10 cellular contexts compared by ENCODE assay signal in genomic region chr5:177592905-177593304, GRCh38. TPM values are rescaled to one million over a fixed set of nuclear protein-coding genes. Genes with fewer than 3 reads are reported as not detected.
DNase-seq lines count a peak whose midpoint lies in the region; ATAC-seq and TF ChIP-seq lines count a peak whose summit lies in the region.
"Had no signal": no experiment of that assay in that cellular context is flagged by ENCODE, and none has a peak within 500 bp of the region (broad histone marks: within the 10 kb centered on the region; RNA-seq: fewer than 3 reads in every experiment).

No MANE protein-coding gene starts in this region.

- H3K4me3 Mint-ChIP-seq in stimulated activated naive CD8-positive, alpha-beta T cell treated with anti-CD3 and anti-CD28 coated beads, Interleukin-15, Interleukin-2, amounts not matched to agents 100 ng/mL and 50 ng/mL, for 24 hours: peak overlapping the region; percentile 99
- peak overlapping the region; percentile 100 for H3K4me3 Mint-ChIP-seq in chondrocyte (ENCODE audit: unreplicated experiment)

- peaks cover 20% of the 10 kb centered on the region for H3K27me3 Mint-ChIP-seq in stimulated activated naive CD8-positive, alpha-beta T cell treated with anti-CD3 and anti-CD28 coated beads, Interleukin-15, Interleukin-2, amounts not matched to agents 100 ng/mL and 50 ng/mL, for 24 hours
- H3K27me3 Mint-ChIP-seq in chondrocyte (ENCODE audit: low read depth): peaks cover 23% of the 10 kb centered on the region

- peaks cover 42% of the 10 kb centered on the region for H3K4me1 Mint-ChIP-seq in stimulated activated naive CD8-positive, alpha-beta T cell treated with anti-CD3 and anti-CD28 coated beads, Interleukin-15, Interleukin-2, amounts not matched to agents 100 ng/mL and 50 ng/mL, for 24 hours (ENCODE audit: low read depth)
- peaks cover 33% of the 10 kb centered on the region for H3K4me1 Mint-ChIP-seq in chondrocyte (ENCODE audit: low read depth)

- no peaks in the 10 kb centered on the region for H3K9me3 ChIP-seq in mucosa of stomach (ENCODE audit: control insufficient read depth, low read length)

- no peak for ATAC-seq in stimulated activated naive CD8-positive, alpha-beta T cell treated with anti-CD3 and anti-CD28 coated beads, Interleukin-15, Interleukin-2, amounts not matched to agents 100 U/mL and 50 U/mL, for 24 hours
- no peak for ATAC-seq in HG02840 (IDR thresholded peaks at IDR 0.05; ENCODE audit: low FRiP score, unreplicated experiment)
- ATAC-seq in activated CD4-positive, CD25-positive, alpha-beta regulatory T cell treated with anti-CD3 and anti-CD28 coated beads, Interleukin-2, amount 50 U/mL, for 24 hours: no peak

- peaks cover 23% of the 10 kb centered on the region for H3K36me3 ChIP-seq in mucosa of stomach (ENCODE audit: control insufficient read depth, insufficient read depth, low read length)

- H3K4me1 ChIP-seq in mucosa of stomach (ENCODE audit: control insufficient read depth, insufficient read depth, low read length): peaks cover 12% of the 10 kb centered on the region

- peak overlapping the region; percentile 98 for H3K9ac ChIP-seq in mucosa of stomach (ENCODE audit: low read length)

- H3K36me3 Mint-ChIP-seq in stimulated activated naive CD8-positive, alpha-beta T cell treated with anti-CD3 and anti-CD28 coated beads, Interleukin-15, Interleukin-2, amounts not matched to agents 100 ng/mL and 50 ng/mL, for 24 hours (ENCODE audit: low read depth): peaks cover 51% of the 10 kb centered on the region
- peaks cover 22% of the 10 kb centered on the region for H3K36me3 Mint-ChIP-seq in chondrocyte (ENCODE audit: low read depth)

- no peak for DNase-seq in stimulated activated naive CD8-positive, alpha-beta T cell treated with anti-CD3 and anti-CD28 coated beads, Interleukin-15, Interleukin-2, amounts not matched to agents 100 U/mL and 50 U/mL, for 24 hours
- DNase-seq in chondrocyte (ENCODE audit: low spot score) (no peak), NCI-H1417 treated with DMSO at 0.1 percent for 48 hours (lab: John Stamatoyannopoulos, UW) (no peak), iPS-NIHi11 (ENCODE audit: low spot score) (no peak)
- DNase-seq: amygdala, NCI-H1694 treated with DMSO at 0.1 percent for 48 hours had no signal

- H3K9me3 Mint-ChIP-seq in stimulated activated naive CD8-positive, alpha-beta T cell treated with anti-CD3 and anti-CD28 coated beads, Interleukin-15, Interleukin-2, amounts not matched to agents 100 ng/mL and 50 ng/mL, for 24 hours: no peaks in the 10 kb centered on the region
- H3K9me3 Mint-ChIP-seq in chondrocyte (ENCODE audit: low read depth): no peaks in the 10 kb centered on the region

- H3K27me3 ChIP-seq in mucosa of stomach (ENCODE audit: control insufficient read depth, insufficient read depth, low read length): no peaks in the 10 kb centered on the region

- H3K27ac Mint-ChIP-seq in stimulated activated naive CD8-positive, alpha-beta T cell treated with anti-CD3 and anti-CD28 coated beads, Interleukin-15, Interleukin-2, amounts not matched to agents 100 ng/mL and 50 ng/mL, for 24 hours: peak overlapping the region; percentile 99
- peak overlapping the region; percentile 100 for H3K27ac Mint-ChIP-seq in chondrocyte (ENCODE audit: unreplicated experiment)

- peak overlapping the region; percentile 99 for H3K4me3 ChIP-seq in mucosa of stomach (ENCODE audit: low read length)

- TF ChIP-seq CTCF in chondrocyte (IDR thresholded peaks at IDR 0.05): no peak

RNA-seq across cellular contexts. Expression of gene TMED9, which starts 0.9 kb away (rescaled TPM):
- 290 to 299 TPM (median 293 TPM) in 3 replicates for total RNA-seq in chondrocyte

RNA-seq across cellular contexts. Expression of gene B4GALT7, which starts 7.0 kb away (rescaled TPM):
- total RNA-seq in chondrocyte: 41.4 to 54.4 TPM (median 43.9 TPM) in 3 replicates

RNA-seq across cellular contexts. Expression of gene FAM193B, which starts 38.5 kb away (rescaled TPM):
- total RNA-seq in chondrocyte: 75.2 to 85.9 TPM (median 79.1 TPM) in 3 replicates
